ENCODE assay signal across 8 cellular contexts in genomic region chr12:3035815-3036702, GRCh38. TPM values are rescaled to one million over a fixed set of nuclear protein-coding genes. Genes with fewer than 3 reads are reported as not detected.
A peak's percentile ranks its signal among the peaks of the same experiment; 100 is the strongest.
DNase-seq lines count a peak whose midpoint lies in the region; ATAC-seq, FAIRE-seq and TF ChIP-seq lines count a peak whose summit lies in the region.

No MANE protein-coding gene starts in this region.

- H3K4me3 ChIP-seq in BJ (ENCODE audit: low read depth, low read length) (no peak overlapping the region), HEK293 (ENCODE audit: low read depth, low read length) (no peak overlapping the region), GM12878 (no peak overlapping the region)

- in situ Hi-C loops in GM12878 (cut with MboI), result no loop called here

- RAD21 ChIA-PET in GM12878 (lab: Charles Lee; ENCODE audit: unreplicated experiment), result no interaction called here

- H3K4me2 ChIP-seq in GM12878 (ENCODE audit: control insufficient read depth, insufficient read depth), result no peak overlapping the region

- no peak overlapping the region for H3K9ac ChIP-seq in GM12878 (ENCODE audit: control insufficient read depth, insufficient read depth, low read length)

- H3K27ac ChIP-seq in HEK293 (ENCODE audit: extremely low read depth, low read depth, low read length), result no peak overlapping the region
- H3K27ac ChIP-seq in GM12878 (ENCODE audit: control insufficient read depth, insufficient read depth), result no peak overlapping the region

- H4K20me1 ChIP-seq in GM12878 (ENCODE audit: control insufficient read depth, insufficient read depth), result no peaks in the 10 kb centered on the region

- intact Hi-C loops in GM12878 (cut with micrococcal nuclease; ENCODE audit: unreplicated experiment), result no loop called here

- no peaks in the 10 kb centered on the region for H3K9me3 ChIP-seq in HEK293 (ENCODE audit: control insufficient read depth, insufficient read depth, low read depth, low read length)
- H3K9me3 ChIP-seq in GM12878 (replicated peaks; ENCODE audit: control insufficient read depth, insufficient read depth, low read length), result no peaks in the 10 kb centered on the region

- SMC1A ChIA-PET in GM12878 (lab: Charles Lee; ENCODE audit: uncharacterized antibody, unreplicated experiment), result no interaction called here

- no peaks in the 10 kb centered on the region for H3K27me3 ChIP-seq in BJ (ENCODE audit: control insufficient read depth, insufficient read depth, low read length)
- no peaks in the 10 kb centered on the region; a peak in 1 of 4 replicates for H3K27me3 ChIP-seq in GM12878 (replicated peaks in 1 of 2; ENCODE audit: control insufficient read depth in 2 of 2, insufficient read depth in 2 of 2, low read length in 1 of 2)

- TF ChIP-seq CTCF in BJ (IDR thresholded peaks at IDR 0.05; ENCODE audit: insufficient read depth, low read depth, low read length), result peak; percentile 43
- no peak for TF ChIP-seq CTCF in HEK293 (tag by site-specific recombination; IDR thresholded peaks at IDR 0.05)
- peak; percentile 10 to 23 (median 20); a peak in 1 of 6 replicates for TF ChIP-seq CTCF in GM12878 (IDR thresholded peaks at IDR 0.05 in 2 of 3, conservative IDR thresholded peaks at IDR 0.05 in 1 of 3; ENCODE audit: control insufficient read depth in 2 of 3, extremely low read depth in 1 of 3, insufficient read depth in 1 of 3, low read depth in 3 of 3, low read length in 3 of 3)

- TF ChIP-seq RAD21 in GM12878 (IDR thresholded peaks at IDR 0.05; ENCODE audit: insufficient read depth, low read depth, low read length), result peak; percentile 26

- no peaks in the 10 kb centered on the region for H3K4me1 ChIP-seq in HEK293 (ENCODE audit: control insufficient read depth, insufficient read depth, low read length)
- no peaks in the 10 kb centered on the region for H3K4me1 ChIP-seq in GM12878 (ENCODE audit: control insufficient read depth, insufficient read depth, low read length)

- TF ChIP-seq POLR2A in GM12878 (IDR thresholded peaks at IDR 0.05; ENCODE audit: low read depth, low read length), result no peak

- TF ChIP-seq EP300 in GM12878 (IDR thresholded peaks at IDR 0.05; ENCODE audit: borderline replicate concordance in 1 of 2, control insufficient read depth in 1 of 2, low read depth in 2 of 2, low read length in 2 of 2), result no peak

- CTCF ChIA-PET in BJ (lab: Yijun Ruan, JAX), result interaction anchor here (1.0 to 1.7 kb wide), 2 partner anchors 10 to 18 kb away, joined by 4 to 5 read pairs; no protein-coding TSS in a partner anchor
- CTCF ChIA-PET in HEK293 (lab: Yijun Ruan, JAX), result interaction anchor here (1.2 to 2.6 kb wide), 2 partner anchors 150 to 182 kb away, joined by 3 to 34 read pairs; no protein-coding TSS in a partner anchor
- CTCF ChIA-PET in GM12878 (lab: Yijun Ruan, JAX), result no interaction called here

- H3K36me3 ChIP-seq in BJ (ENCODE audit: control insufficient read depth, insufficient read depth, low read length) (peaks cover 16% of the 10 kb centered on the region), HEK293 (ENCODE audit: control insufficient read depth in 2 of 2, insufficient read depth in 1 of 2, low read length in 2 of 2) (peaks cover 0 to 28% of the 10 kb centered on the region in 2 experiments; a peak in 2 of 3 replicates), GM12878 (ENCODE audit: control insufficient read depth in 2 of 2, insufficient read depth in 2 of 2, low read length in 1 of 2) (no peaks in the 10 kb centered on the region)

- POLR2A ChIA-PET in BJ (lab: Charles Lee) (no interaction called here), HEK293 (lab: Yijun Ruan, JAX) (no interaction called here), GM12878 (lab: Charles Lee) (no interaction called here)

- no peak overlapping the region for H2AFZ ChIP-seq in GM12878 (ENCODE audit: control insufficient read depth, low read depth, low read length)

- no peaks in the 10 kb centered on the region for H3K79me2 ChIP-seq in GM12878 (ENCODE audit: control insufficient read depth, insufficient read depth, low read length)

- FAIRE-seq in GM12878 (lab: Jason Lieb, UNC), result no peak

- ATAC-seq in GM12878, result no peak

- no TSS peak for BruUV-seq in GM12878 (replicated peaks; lab: Mats Ljungman, UMichigan)

- DNase-seq in BJ (ENCODE audit: low read depth), result no peak
- no peak for DNase-seq in GM12878 (ENCODE audit: low read depth, low spot score)
- peak; percentile 55 to 56 for DNase-seq in lung microvascular endothelial cell (ENCODE audit: low read depth in 2 of 2)
- DNase-seq in DMS114 treated with DMSO at 0.1 percent for 48 hours (lab: John Stamatoyannopoulos, UW; ENCODE audit: unreplicated experiment), result no peak
- DNase-seq in ureter (ENCODE audit: low spot score), result no peak
- no peak for DNase-seq in NCI-H2227 treated with DMSO at 0.1 percent for 48 hours (lab: John Stamatoyannopoulos, UW)
- no peak for DNase-seq in SKM-1 (lab: John Stamatoyannopoulos, UW; ENCODE audit: unreplicated experiment)

- WGBS in GM12878 (ENCODE audit: insufficient coverage, insufficient replicate concordance, low lambda C conversion rate, missing lambda C conversion rate), result 37% methylated on average over 16 of the region's 16 CpGs

TF ChIP-seq in HEK293, 187 proteins besides CTCF, POLR2A, EP300 and RAD21:
- TF ChIP-seq ZNF747 (tag by site-specific recombination; IDR thresholded peaks at IDR 0.05), result no peak
- TF ChIP-seq ZNF16 (tag by site-specific recombination; IDR thresholded peaks at IDR 0.05; ENCODE audit: low read depth), result no peak
- no peak for TF ChIP-seq ZNF19 (tag by site-specific recombination; IDR thresholded peaks at IDR 0.05; ENCODE audit: low read depth)
- peak; percentile 34; the same call in 1 of the 2 replicates for TF ChIP-seq ZNF654 (tag by site-specific recombination; IDR thresholded peaks at IDR 0.05; ENCODE audit: low read depth)
- no peak for TF ChIP-seq ZBTB21 (tag by site-specific recombination; IDR thresholded peaks at IDR 0.05)
- no peak for TF ChIP-seq ZNF677 (tag by site-specific recombination; IDR thresholded peaks at IDR 0.05)
- no peak for TF ChIP-seq KLF9 (tag by site-specific recombination; IDR thresholded peaks at IDR 0.05; ENCODE audit: low read depth)
- no peak for TF ChIP-seq SP3 (tag by site-specific recombination; IDR thresholded peaks at IDR 0.05)

TF ChIP-seq in GM12878, 131 proteins besides CTCF, POLR2A, EP300 and RAD21 (continues in another document):
- TF ChIP-seq SMARCA5 (IDR thresholded peaks at IDR 0.05) (no peak), ZNF622 (IDR thresholded peaks at IDR 0.05) (no peak), NR2C2 (IDR thresholded peaks at IDR 0.05; ENCODE audit: borderline replicate concordance, control insufficient read depth, insufficient read length, low read depth) (no peak), SMAD1 (IDR thresholded peaks at IDR 0.05; ENCODE audit: low read depth, partially characterized antibody) (no peak), CHD1 (IDR thresholded peaks at IDR 0.05; ENCODE audit: low read depth, low read length) (no peak), EED (IDR thresholded peaks at IDR 0.05; ENCODE audit: low read depth) (no peak), MYC (IDR thresholded peaks at IDR 0.05; ENCODE audit: insufficient read depth, insufficient read length, insufficient replicate concordance, low read length, severe bottlenecking) (no peak), PBX3 (IDR thresholded peaks at IDR 0.05; ENCODE audit: insufficient replicate concordance, low read depth, low read length) (no peak), RCOR1 (conservative IDR thresholded peaks at IDR 0.05; ENCODE audit: low read depth, low read length) (no peak), ZNF274 (IDR thresholded peaks at IDR 0.05; ENCODE audit: insufficient read depth, insufficient read length) (no peak)

RNA-seq across cellular contexts. Expression of gene TSPAN9, which starts 41.1 kb away (rescaled TPM):
- 45.2 and 67.0 TPM in 2 replicates for polyA plus RNA-seq in BJ (2011; rRNA removed)
- polyA minus RNA-seq in BJ (2011; rRNA and poly(A)+ RNA removed), result 20.1 and 25.6 TPM in 2 replicates
- 1.0 and 1.8 TPM in 2 replicates for total RNA-seq in GM12878 (2013; cell fraction: nucleolus; rRNA removed)
- not detected in 2 replicates for total RNA-seq in GM12878 (2014; rRNA removed)
- total RNA-seq in GM12878 (2014; rRNA removed; fragmentation: Illumina TruSeq; extraction: Trizol), result 0.04 and 0.05 TPM in 2 replicates
- total RNA-seq in GM12878 (2021), result 0.21 and 0.31 TPM in 2 replicates
- 0.42 TPM for polyA plus RNA-seq in GM12878 (2011; ENCODE audit: low read depth)
- 0.89 and 1.0 TPM in 2 replicates for polyA plus RNA-seq in GM12878 (2011; rRNA removed)
- 0.90 and 1.8 TPM in 2 replicates for polyA plus RNA-seq in GM12878 (2011; cell fraction: cytosol; rRNA removed)
- polyA plus RNA-seq in GM12878 (2011; cell fraction: nucleus; rRNA removed), result 2.2 and 3.0 TPM in 2 replicates
- polyA plus RNA-seq in GM12878 (2012), result 1.0 and 1.1 TPM in 2 replicates
- polyA plus RNA-seq in GM12878 (2014; fragmentation: Illumina TruSeq; extraction: Trizol), result 0.12 TPM in 1 of 2 replicates, not detected in the other
- not detected for polyA plus RNA-seq in GM12878 (2014; fragmentation: Nextera tagmentation; extraction: Ambion mirVana)
- polyA plus RNA-seq in GM12878 (2014; rRNA removed), result 0.03 and 0.13 TPM in 2 replicates
- polyA plus RNA-seq in GM12878 (2016; fragmentation: Nextera tagmentation; extraction: Ambion mirVana), result not detected
- 3.0 and 3.3 TPM in 2 replicates for polyA minus RNA-seq in GM12878 (2011; rRNA and poly(A)+ RNA removed)
- polyA minus RNA-seq in GM12878 (2011; cell fraction: cytosol; rRNA and poly(A)+ RNA removed), result 0.62 TPM in 1 of 2 replicates, not detected in the other
- polyA minus RNA-seq in GM12878 (2011; cell fraction: nucleus; rRNA and poly(A)+ RNA removed), result 0.73 and 0.86 TPM in 2 replicates
- 74.1 and 83.7 TPM in 2 replicates for total RNA-seq in lung microvascular endothelial cell
- total RNA-seq in ureter, result 53.0 TPM

Comparison
In these comparisons a context has a peak if more than half of its experiments do, and no peak if none do; other contexts are left out.
1. DNase-seq: peak in lung microvascular endothelial cell (2 of 2); none in BJ (single experiment), GM12878 (single experiment), DMS114 treated with DMSO at 0.1 percent for 48 hours (single experiment), ureter (single experiment), NCI-H2227 treated with DMSO at 0.1 percent for 48 hours (single experiment) and SKM-1 (single experiment).
2. RNA of gene TSPAN9, which starts 41.1 kb away (total RNA-seq): 74.1 to 83.7 TPM in lung microvascular endothelial cell and 53.0 TPM in ureter (single experiment); 0.04 to 1.8 TPM in GM12878; every median in the first group is over 10 times any median in the second.